In the genomic region with DNA sequence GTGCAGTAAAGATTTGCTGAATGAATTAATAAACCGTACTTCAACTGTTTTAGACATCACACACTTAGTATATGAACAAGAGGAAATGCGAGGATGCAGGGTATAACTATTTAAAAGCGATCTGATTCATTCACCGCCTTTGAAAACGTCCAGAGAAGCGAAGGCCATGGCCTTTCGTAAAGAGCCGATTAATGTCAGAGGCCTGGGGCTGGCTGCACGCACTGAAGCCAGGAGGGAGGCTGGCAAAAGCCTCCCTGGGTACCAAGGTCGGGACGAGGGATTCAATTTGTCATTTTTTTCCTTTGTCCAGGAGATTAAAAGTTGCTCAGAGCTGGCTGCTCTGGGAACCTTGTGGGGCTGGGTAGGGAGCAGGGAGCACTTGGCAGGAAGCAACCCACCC, we compare ENCODE assay signal across 7 cellular contexts.
"Had no signal": no experiment of that assay in that cellular context is flagged by ENCODE, and none has a peak within 500 bp of the region (broad histone marks: within the 10 kb centered on the region; RNA-seq: fewer than 3 reads in every experiment).

No MANE protein-coding gene starts in this region.

- H3K4me1 ChIP-seq: HAP-1 had no signal

- H3K4me3 ChIP-seq: GM23248, HAP-1 had no signal

- H3K27ac Mint-ChIP-seq: HFFc6, IgD-negative memory B cell had no signal

- DNase-seq: GM23248, GOT3, H7, HFFc6 had no signal

- H3K36me3 ChIP-seq: HAP-1 had no signal

- H3K9me3 ChIP-seq: HAP-1 had no signal

- H3K4me3 Mint-ChIP-seq: HFFc6, IgD-negative memory B cell had no signal

- H3K27ac ChIP-seq: GM23248, HL-60 had no signal

- H3K36me3 Mint-ChIP-seq: IgD-negative memory B cell had no signal

- H3K4me1 Mint-ChIP-seq: IgD-negative memory B cell had no signal
